17 cellular contexts compared by ENCODE assay signal in genomic region chr4:88172987-88173386, GRCh38. TPM values are rescaled to one million over a fixed set of nuclear protein-coding genes. Genes with fewer than 3 reads are reported as not detected.
A peak's percentile ranks its signal among the peaks of the same experiment; 100 is the strongest.
DNase-seq lines count a peak whose midpoint lies in the region; ATAC-seq and TF ChIP-seq lines count a peak whose summit lies in the region.
"Had no signal": no experiment of that assay in that cellular context is flagged by ENCODE, and none has a peak within 500 bp of the region (broad histone marks: within the 10 kb centered on the region; RNA-seq: fewer than 3 reads in every experiment).

No MANE protein-coding gene starts in this region.

- no peak overlapping the region for H3K4me3 Mint-ChIP-seq in activated T-helper 17 cell treated with anti-CD3 and anti-CD28 coated beads, Interleukin-2, amount 50 U/mL, for 72 hours
- H3K4me3 Mint-ChIP-seq: CD4-positive, alpha-beta memory T cell had no signal

- TF ChIP-seq POLR2A in HCT116 (IDR thresholded peaks at IDR 0.05; ENCODE audit: borderline replicate concordance, extremely low read depth, insufficient read depth, insufficient read length): no peak

- peaks cover 10% of the 10 kb centered on the region for H3K4me1 Mint-ChIP-seq in activated T-helper 17 cell treated with anti-CD3 and anti-CD28 coated beads, Interleukin-2, amount 50 U/mL, for 72 hours
- H3K4me1 Mint-ChIP-seq: CD4-positive, alpha-beta memory T cell had no signal

- RAD21 ChIA-PET in HCT116 (lab: Charles Lee; ENCODE audit: low non-redundant PET in 1 of 2, low total read pairs in 2 of 2, uncharacterized antibody in 2 of 2, unreplicated experiment in 2 of 2): no interaction called here

- TF ChIP-seq RAD21 in HCT116 (IDR thresholded peaks at IDR 0.05; ENCODE audit: low read depth): no peak

- CTCF ChIA-PET in HCT116 (lab: Charles Lee): no interaction called here

- intact Hi-C loops in HCT116 (cut with micrococcal nuclease): no loop called here

- peak overlapping the region; percentile 35 for H2AFZ ChIP-seq in HCT116 (ENCODE audit: low read depth, low read length, poor library complexity, severe bottlenecking)
- H2AFZ ChIP-seq in smooth muscle cell (ENCODE audit: low read depth): peak overlapping the region; percentile 62
- H2AFZ ChIP-seq: GM23248 had no signal

- H4K20me1 ChIP-seq in HCT116 (ENCODE audit: insufficient read depth) (no peaks in the 10 kb centered on the region), smooth muscle cell (ENCODE audit: low read depth) (no peaks in the 10 kb centered on the region)

- H3K36me3 ChIP-seq in HCT116 (ENCODE audit: control insufficient read depth in 1 of 2, insufficient read depth in 2 of 2, low read length in 2 of 2) (no peaks in the 10 kb centered on the region), smooth muscle cell (ENCODE audit: low read depth) (no peaks in the 10 kb centered on the region)

- H3K27ac ChIP-seq in HCT116 (ENCODE audit: low read depth, low read length) (no peak overlapping the region), smooth muscle cell (ENCODE audit: low read depth) (no peak overlapping the region)
- H3K27ac ChIP-seq: GM23248 had no signal

- H3K4me1 ChIP-seq in HCT116 (ENCODE audit: control insufficient read depth in 1 of 2, insufficient read depth in 2 of 2, low read length in 2 of 2) (peaks cover 3 to 5% of the 10 kb centered on the region in 2 experiments), smooth muscle cell (ENCODE audit: low read depth) (peaks cover under 1% of the 10 kb centered on the region)

- H3K79me2 ChIP-seq in HCT116 (ENCODE audit: insufficient read depth, low read length) (no peaks in the 10 kb centered on the region), smooth muscle cell (ENCODE audit: low read depth) (no peaks in the 10 kb centered on the region)

- no peak for ATAC-seq in HCT116
- peak; percentile 51 for ATAC-seq in activated T-helper 17 cell treated with anti-CD3 and anti-CD28 coated beads, Interleukin-2, amount 50 U/mL, for 72 hours (replicated peaks)
- ATAC-seq in GM18861 (IDR thresholded peaks at IDR 0.05; ENCODE audit: unreplicated experiment): no peak
- ATAC-seq: GM12878 had no signal

- POLR2A ChIA-PET in HCT116 (lab: Charles Lee): no interaction called here

- no peaks in the 10 kb centered on the region for H3K9me2 ChIP-seq in HCT116 (ENCODE audit: insufficient read depth)

- H3K4me3 ChIP-seq in HCT116 (replicated peaks in 1 of 2; ENCODE audit: low read depth in 1 of 2, low read length in 2 of 2) (no peak overlapping the region), smooth muscle cell (no peak overlapping the region)
- H3K4me3 ChIP-seq: GM12878, GM23248 had no signal

- peaks cover 3% of the 10 kb centered on the region for H3K27me3 Mint-ChIP-seq in activated T-helper 17 cell treated with anti-CD3 and anti-CD28 coated beads, Interleukin-2, amount 50 U/mL, for 72 hours

- DNase-seq in HCT116 (ENCODE audit: low read depth, low spot score) (no peak), smooth muscle cell (lab: John Stamatoyannopoulos, UW; ENCODE audit: unreplicated experiment) (no peak), NCI-H128 (lab: John Stamatoyannopoulos, UW; ENCODE audit: unreplicated experiment) (no peak), amygdala (lab: John Stamatoyannopoulos, UW) (no peak)
- DNase-seq: C1 segment of cervical spinal cord; CD4-positive, alpha-beta memory T cell; DMS 273 treated with DMSO at 0.1 percent for 48 hours; DMS79; EL; GDM1; GM23248; H7; HCEC 1CT had no signal

- H3K9me3 ChIP-seq in HCT116 (ENCODE audit: control insufficient read depth in 1 of 2, insufficient read depth in 1 of 2, low read depth in 1 of 2, low read length in 2 of 2) (no peaks in the 10 kb centered on the region), smooth muscle cell (replicated peaks; ENCODE audit: low read depth) (no peaks in the 10 kb centered on the region)

- H3K9ac ChIP-seq in HCT116 (ENCODE audit: low read length): no peak overlapping the region
- no peak overlapping the region for H3K9ac ChIP-seq in smooth muscle cell (ENCODE audit: low read depth)
- H3K9ac ChIP-seq: GM23248 had no signal

- H3K4me2 ChIP-seq in HCT116 (ENCODE audit: low read length) (no peak overlapping the region), smooth muscle cell (no peak overlapping the region)

- TF ChIP-seq CTCF in HCT116 (IDR thresholded peaks at IDR 0.05 in 2 of 3, conservative IDR thresholded peaks at IDR 0.05 in 1 of 3; ENCODE audit: borderline replicate concordance in 1 of 3, insufficient read depth in 1 of 3, low read depth in 2 of 3, low read length in 2 of 3) (no peak), smooth muscle cell (IDR thresholded peaks at IDR 0.05; ENCODE audit: borderline replicate concordance, insufficient read depth, poor library complexity, severe bottlenecking) (no peak)

- no peak overlapping the region for H3K27ac Mint-ChIP-seq in activated T-helper 17 cell treated with anti-CD3 and anti-CD28 coated beads, Interleukin-2, amount 50 U/mL, for 72 hours
- H3K27ac Mint-ChIP-seq: CD4-positive, alpha-beta memory T cell had no signal

- peaks cover 4% of the 10 kb centered on the region for H3K9me3 Mint-ChIP-seq in activated T-helper 17 cell treated with anti-CD3 and anti-CD28 coated beads, Interleukin-2, amount 50 U/mL, for 72 hours

- H3K36me3 Mint-ChIP-seq in activated T-helper 17 cell treated with anti-CD3 and anti-CD28 coated beads, Interleukin-2, amount 50 U/mL, for 72 hours (ENCODE audit: low read depth): no peaks in the 10 kb centered on the region
- H3K36me3 Mint-ChIP-seq: CD4-positive, alpha-beta memory T cell had no signal

- H3K27me3 ChIP-seq in HCT116 (ENCODE audit: insufficient read depth, low read length) (no peaks in the 10 kb centered on the region), smooth muscle cell (ENCODE audit: low read depth) (no peaks in the 10 kb centered on the region)

- BruUV-seq in HCT116 (replicated peaks; lab: Mats Ljungman, UMichigan): no TSS peak

- H3F3A ChIP-seq in smooth muscle cell (ENCODE audit: low read depth): no peaks in the 10 kb centered on the region

TF ChIP-seq in HCT116, 20 proteins besides CTCF, POLR2A, EP300 and RAD21:
- TF ChIP-seq TCF7L2 (IDR thresholded peaks at IDR 0.05; ENCODE audit: borderline replicate concordance, extremely low read depth, insufficient read depth, insufficient read length): no peak
- no peak for TF ChIP-seq MAX (IDR thresholded peaks at IDR 0.05)
- TF ChIP-seq JUND (IDR thresholded peaks at IDR 0.05): no peak
- TF ChIP-seq REST (IDR thresholded peaks at IDR 0.05; ENCODE audit: low read depth): no peak
- no peak for TF ChIP-seq ATF3 (IDR thresholded peaks at IDR 0.05)
- TF ChIP-seq EZH2 (IDR thresholded peaks at IDR 0.05): no peak
- TF ChIP-seq SP1 (IDR thresholded peaks at IDR 0.05; ENCODE audit: low read depth): no peak
- no peak for TF ChIP-seq ZNF274 (IDR thresholded peaks at IDR 0.05; ENCODE audit: low read depth, low read length)
- TF ChIP-seq ZFX (IDR thresholded peaks at IDR 0.05): no peak
- TF ChIP-seq YY1 (IDR thresholded peaks at IDR 0.05; ENCODE audit: extremely low read depth, insufficient replicate concordance, low read depth, low read length): no peak
- no peak for TF ChIP-seq POLR2AphosphoS5 (IDR thresholded peaks at IDR 0.05; ENCODE audit: low read depth, low read length)
- TF ChIP-seq SIN3A (IDR thresholded peaks at IDR 0.05; ENCODE audit: low read depth): no peak

RNA-seq across cellular contexts. Expression of gene ABCG2, which starts 14.5 kb away (rescaled TPM):
- total RNA-seq in HCT116 (2021; ENCODE audit: unreplicated experiment): 0.44 TPM
- 0.47 and 0.56 TPM in 2 replicates for polyA plus RNA-seq in HCT116 (2012)
- under 1 TPM; 0.56 to 0.63 TPM for total RNA-seq in activated T-helper 17 cell treated with anti-CD3 and anti-CD28 coated beads, Interleukin-2, amount 50 U/mL, for 72 hours
- total RNA-seq in smooth muscle cell: 1.0 and 2.5 TPM in 2 replicates
- polyA plus RNA-seq in smooth muscle cell: 0.26 and 0.42 TPM in 2 replicates
- total RNA-seq: A673 had no signal
